ENCODE assay signal across 1 cellular context in the genomic region with DNA sequence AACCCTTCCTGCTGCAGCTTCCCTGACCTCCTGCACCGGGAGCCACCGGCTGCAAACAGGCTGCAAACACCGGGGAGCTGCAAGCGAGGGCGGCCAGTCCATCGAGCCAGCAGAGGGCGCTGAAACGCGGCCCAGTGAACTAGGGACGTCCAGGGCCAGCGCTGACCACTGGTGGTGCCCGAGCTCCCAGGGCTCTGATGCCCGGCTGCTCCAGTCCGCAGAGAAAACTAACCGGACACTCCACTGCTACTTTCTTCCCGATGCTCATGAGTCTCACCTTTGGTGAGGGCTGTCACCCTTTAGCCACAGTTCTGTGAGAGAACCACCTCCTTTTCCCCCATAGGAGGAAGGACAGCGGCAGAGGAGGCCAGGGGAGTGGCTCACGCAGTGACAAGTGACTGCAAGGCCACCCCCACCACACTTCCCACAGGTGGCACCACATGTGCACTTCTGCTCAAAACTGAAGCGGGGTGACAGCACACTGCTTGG.
TF ChIP-seq lines count a peak whose summit lies in the region.

No MANE protein-coding gene starts in this region.

TF ChIP-seq in HepG2, 621 proteins besides CTCF, POLR2A, EP300 and RAD21 (continued from another document and continues in another):
- TF ChIP-seq, protein P1, sequence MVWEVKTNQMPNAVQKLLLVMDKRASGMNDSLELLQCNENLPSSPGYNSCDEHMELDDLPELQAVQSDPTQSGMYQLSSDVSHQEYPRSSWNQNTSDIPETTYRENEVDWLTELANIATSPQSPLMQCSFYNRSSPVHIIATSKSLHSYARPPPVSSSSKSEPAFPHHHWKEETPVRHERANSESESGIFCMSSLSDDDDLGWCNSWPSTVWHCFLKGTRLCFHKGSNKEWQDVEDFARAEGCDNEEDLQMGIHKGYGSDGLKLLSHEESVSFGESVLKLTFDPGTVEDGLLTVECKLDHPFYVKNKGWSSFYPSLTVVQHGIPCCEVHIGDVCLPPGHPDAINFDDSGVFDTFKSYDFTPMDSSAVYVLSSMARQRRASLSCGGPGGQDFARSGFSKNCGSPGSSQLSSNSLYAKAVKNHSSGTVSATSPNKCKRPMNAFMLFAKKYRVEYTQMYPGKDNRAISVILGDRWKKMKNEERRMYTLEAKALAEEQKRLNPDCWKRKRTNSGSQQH (CRISPR knock-in tag; IDR thresholded peaks at IDR 0.05; ENCODE audit: low read depth) = no peak
- TF ChIP-seq, protein P2, sequence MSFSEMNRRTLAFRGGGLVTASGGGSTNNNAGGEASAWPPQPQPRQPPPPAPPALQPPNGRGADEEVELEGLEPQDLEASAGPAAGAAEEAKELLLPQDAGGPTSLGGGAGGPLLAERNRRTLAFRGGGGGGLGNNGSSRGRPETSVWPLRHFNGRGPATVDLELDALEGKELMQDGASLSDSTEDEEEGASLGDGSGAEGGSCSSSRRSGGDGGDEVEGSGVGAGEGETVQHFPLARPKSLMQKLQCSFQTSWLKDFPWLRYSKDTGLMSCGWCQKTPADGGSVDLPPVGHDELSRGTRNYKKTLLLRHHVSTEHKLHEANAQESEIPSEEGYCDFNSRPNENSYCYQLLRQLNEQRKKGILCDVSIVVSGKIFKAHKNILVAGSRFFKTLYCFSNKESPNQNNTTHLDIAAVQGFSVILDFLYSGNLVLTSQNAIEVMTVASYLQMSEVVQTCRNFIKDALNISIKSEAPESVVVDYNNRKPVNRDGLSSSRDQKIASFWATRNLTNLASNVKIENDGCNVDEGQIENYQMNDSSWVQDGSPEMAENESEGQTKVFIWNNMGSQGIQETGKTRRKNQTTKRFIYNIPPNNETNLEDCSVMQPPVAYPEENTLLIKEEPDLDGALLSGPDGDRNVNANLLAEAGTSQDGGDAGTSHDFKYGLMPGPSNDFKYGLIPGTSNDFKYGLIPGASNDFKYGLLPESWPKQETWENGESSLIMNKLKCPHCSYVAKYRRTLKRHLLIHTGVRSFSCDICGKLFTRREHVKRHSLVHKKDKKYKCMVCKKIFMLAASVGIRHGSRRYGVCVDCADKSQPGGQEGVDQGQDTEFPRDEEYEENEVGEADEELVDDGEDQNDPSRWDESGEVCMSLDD (CRISPR knock-in tag; IDR thresholded peaks at IDR 0.05; ENCODE audit: borderline replicate concordance) = no peak
- TF ChIP-seq MAFF (IDR thresholded peaks at IDR 0.05; ENCODE audit: low read depth, low read length) = no peak
- 0 out of 2 replicates have a peak, but pooled peaks have one; percentile 43 for TF ChIP-seq CBFB (CRISPR knock-in tag; IDR thresholded peaks at IDR 0.05)
- TF ChIP-seq ZSCAN12 (CRISPR knock-in tag; IDR thresholded peaks at IDR 0.05) = no peak
- no peak for TF ChIP-seq NCOA2 (CRISPR knock-in tag; IDR thresholded peaks at IDR 0.05)
- TF ChIP-seq, protein P3, sequence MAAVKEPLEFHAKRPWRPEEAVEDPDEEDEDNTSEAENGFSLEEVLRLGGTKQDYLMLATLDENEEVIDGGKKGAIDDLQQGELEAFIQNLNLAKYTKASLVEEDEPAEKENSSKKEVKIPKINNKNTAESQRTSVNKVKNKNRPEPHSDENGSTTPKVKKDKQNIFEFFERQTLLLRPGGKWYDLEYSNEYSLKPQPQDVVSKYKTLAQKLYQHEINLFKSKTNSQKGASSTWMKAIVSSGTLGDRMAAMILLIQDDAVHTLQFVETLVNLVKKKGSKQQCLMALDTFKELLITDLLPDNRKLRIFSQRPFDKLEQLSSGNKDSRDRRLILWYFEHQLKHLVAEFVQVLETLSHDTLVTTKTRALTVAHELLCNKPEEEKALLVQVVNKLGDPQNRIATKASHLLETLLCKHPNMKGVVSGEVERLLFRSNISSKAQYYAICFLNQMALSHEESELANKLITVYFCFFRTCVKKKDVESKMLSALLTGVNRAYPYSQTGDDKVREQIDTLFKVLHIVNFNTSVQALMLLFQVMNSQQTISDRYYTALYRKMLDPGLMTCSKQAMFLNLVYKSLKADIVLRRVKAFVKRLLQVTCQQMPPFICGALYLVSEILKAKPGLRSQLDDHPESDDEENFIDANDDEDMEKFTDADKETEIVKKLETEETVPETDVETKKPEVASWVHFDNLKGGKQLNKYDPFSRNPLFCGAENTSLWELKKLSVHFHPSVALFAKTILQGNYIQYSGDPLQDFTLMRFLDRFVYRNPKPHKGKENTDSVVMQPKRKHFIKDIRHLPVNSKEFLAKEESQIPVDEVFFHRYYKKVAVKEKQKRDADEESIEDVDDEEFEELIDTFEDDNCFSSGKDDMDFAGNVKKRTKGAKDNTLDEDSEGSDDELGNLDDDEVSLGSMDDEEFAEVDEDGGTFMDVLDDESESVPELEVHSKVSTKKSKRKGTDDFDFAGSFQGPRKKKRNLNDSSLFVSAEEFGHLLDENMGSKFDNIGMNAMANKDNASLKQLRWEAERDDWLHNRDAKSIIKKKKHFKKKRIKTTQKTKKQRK (IDR thresholded peaks at IDR 0.05; ENCODE audit: low read length) = no peak
- no peak for TF ChIP-seq ARNT (IDR thresholded peaks at IDR 0.05)
- no peak for TF ChIP-seq NFYB (CRISPR knock-in tag; IDR thresholded peaks at IDR 0.05)
- no peak for TF ChIP-seq ZNF207 (IDR thresholded peaks at IDR 0.05; ENCODE audit: borderline replicate concordance)
- no peak for TF ChIP-seq MTA3 (CRISPR knock-in tag; IDR thresholded peaks at IDR 0.05)
- TF ChIP-seq ZNF652 (CRISPR knock-in tag; IDR thresholded peaks at IDR 0.05; ENCODE audit: borderline replicate concordance, low read depth) = no peak
- no peak for TF ChIP-seq ZEB1 (IDR thresholded peaks at IDR 0.05; ENCODE audit: insufficient replicate concordance, low read depth)
- TF ChIP-seq ZNF761 (CRISPR knock-in tag; conservative IDR thresholded peaks at IDR 0.05) = no peak
- TF ChIP-seq KLF15 (CRISPR knock-in tag; IDR thresholded peaks at IDR 0.05; ENCODE audit: borderline replicate concordance) = no peak
- no peak for TF ChIP-seq RXRA (CRISPR knock-in tag; IDR thresholded peaks at IDR 0.05)
- no peak for TF ChIP-seq FOXJ3 (CRISPR knock-in tag; IDR thresholded peaks at IDR 0.05; ENCODE audit: borderline replicate concordance)
- no peak for TF ChIP-seq CHCHD3 (CRISPR knock-in tag; IDR thresholded peaks at IDR 0.05)
- no peak for TF ChIP-seq SRF (IDR thresholded peaks at IDR 0.05; ENCODE audit: low read depth, low read length)
- TF ChIP-seq, protein P4, sequence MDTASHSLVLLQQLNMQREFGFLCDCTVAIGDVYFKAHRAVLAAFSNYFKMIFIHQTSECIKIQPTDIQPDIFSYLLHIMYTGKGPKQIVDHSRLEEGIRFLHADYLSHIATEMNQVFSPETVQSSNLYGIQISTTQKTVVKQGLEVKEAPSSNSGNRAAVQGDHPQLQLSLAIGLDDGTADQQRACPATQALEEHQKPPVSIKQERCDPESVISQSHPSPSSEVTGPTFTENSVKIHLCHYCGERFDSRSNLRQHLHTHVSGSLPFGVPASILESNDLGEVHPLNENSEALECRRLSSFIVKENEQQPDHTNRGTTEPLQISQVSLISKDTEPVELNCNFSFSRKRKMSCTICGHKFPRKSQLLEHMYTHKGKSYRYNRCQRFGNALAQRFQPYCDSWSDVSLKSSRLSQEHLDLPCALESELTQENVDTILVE (CRISPR knock-in tag; IDR thresholded peaks at IDR 0.05) = 0 out of 2 replicates have a peak, but pooled peaks have one; percentile 53
- no peak for TF ChIP-seq TOPORS (CRISPR knock-in tag; IDR thresholded peaks at IDR 0.05)
- TF ChIP-seq, protein P5, sequence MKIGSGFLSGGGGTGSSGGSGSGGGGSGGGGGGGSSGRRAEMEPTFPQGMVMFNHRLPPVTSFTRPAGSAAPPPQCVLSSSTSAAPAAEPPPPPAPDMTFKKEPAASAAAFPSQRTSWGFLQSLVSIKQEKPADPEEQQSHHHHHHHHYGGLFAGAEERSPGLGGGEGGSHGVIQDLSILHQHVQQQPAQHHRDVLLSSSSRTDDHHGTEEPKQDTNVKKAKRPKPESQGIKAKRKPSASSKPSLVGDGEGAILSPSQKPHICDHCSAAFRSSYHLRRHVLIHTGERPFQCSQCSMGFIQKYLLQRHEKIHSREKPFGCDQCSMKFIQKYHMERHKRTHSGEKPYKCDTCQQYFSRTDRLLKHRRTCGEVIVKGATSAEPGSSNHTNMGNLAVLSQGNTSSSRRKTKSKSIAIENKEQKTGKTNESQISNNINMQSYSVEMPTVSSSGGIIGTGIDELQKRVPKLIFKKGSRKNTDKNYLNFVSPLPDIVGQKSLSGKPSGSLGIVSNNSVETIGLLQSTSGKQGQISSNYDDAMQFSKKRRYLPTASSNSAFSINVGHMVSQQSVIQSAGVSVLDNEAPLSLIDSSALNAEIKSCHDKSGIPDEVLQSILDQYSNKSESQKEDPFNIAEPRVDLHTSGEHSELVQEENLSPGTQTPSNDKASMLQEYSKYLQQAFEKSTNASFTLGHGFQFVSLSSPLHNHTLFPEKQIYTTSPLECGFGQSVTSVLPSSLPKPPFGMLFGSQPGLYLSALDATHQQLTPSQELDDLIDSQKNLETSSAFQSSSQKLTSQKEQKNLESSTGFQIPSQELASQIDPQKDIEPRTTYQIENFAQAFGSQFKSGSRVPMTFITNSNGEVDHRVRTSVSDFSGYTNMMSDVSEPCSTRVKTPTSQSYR (CRISPR knock-in tag; IDR thresholded peaks at IDR 0.05; ENCODE audit: borderline replicate concordance) = no peak
- peak; percentile 99 for TF ChIP-seq ZNF296 (CRISPR knock-in tag; conservative IDR thresholded peaks at IDR 0.05)
- TF ChIP-seq KLF13 (CRISPR knock-in tag; IDR thresholded peaks at IDR 0.05) = no peak
- no peak for TF ChIP-seq PPARG (CRISPR knock-in tag; conservative IDR thresholded peaks at IDR 0.05)
- TF ChIP-seq DNMT3B (CRISPR knock-in tag; conservative IDR thresholded peaks at IDR 0.05) = no peak
- TF ChIP-seq SIX4 (CRISPR knock-in tag; IDR thresholded peaks at IDR 0.05) = no peak
- TF ChIP-seq ZKSCAN8 (CRISPR knock-in tag; IDR thresholded peaks at IDR 0.05; ENCODE audit: borderline replicate concordance) = 0 out of 2 replicates have a peak, but pooled peaks have one; percentile 16
- TF ChIP-seq, protein P6, sequence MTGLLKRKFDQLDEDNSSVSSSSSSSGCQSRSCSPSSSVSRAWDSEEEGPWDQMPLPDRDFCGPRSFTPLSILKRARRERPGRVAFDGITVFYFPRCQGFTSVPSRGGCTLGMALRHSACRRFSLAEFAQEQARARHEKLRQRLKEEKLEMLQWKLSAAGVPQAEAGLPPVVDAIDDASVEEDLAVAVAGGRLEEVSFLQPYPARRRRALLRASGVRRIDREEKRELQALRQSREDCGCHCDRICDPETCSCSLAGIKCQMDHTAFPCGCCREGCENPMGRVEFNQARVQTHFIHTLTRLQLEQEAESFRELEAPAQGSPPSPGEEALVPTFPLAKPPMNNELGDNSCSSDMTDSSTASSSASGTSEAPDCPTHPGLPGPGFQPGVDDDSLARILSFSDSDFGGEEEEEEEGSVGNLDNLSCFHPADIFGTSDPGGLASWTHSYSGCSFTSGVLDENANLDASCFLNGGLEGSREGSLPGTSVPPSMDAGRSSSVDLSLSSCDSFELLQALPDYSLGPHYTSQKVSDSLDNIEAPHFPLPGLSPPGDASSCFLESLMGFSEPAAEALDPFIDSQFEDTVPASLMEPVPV (CRISPR knock-in tag; IDR thresholded peaks at IDR 0.05) = no peak; the same call in 1 of the 2 replicates
- TF ChIP-seq, protein P7, sequence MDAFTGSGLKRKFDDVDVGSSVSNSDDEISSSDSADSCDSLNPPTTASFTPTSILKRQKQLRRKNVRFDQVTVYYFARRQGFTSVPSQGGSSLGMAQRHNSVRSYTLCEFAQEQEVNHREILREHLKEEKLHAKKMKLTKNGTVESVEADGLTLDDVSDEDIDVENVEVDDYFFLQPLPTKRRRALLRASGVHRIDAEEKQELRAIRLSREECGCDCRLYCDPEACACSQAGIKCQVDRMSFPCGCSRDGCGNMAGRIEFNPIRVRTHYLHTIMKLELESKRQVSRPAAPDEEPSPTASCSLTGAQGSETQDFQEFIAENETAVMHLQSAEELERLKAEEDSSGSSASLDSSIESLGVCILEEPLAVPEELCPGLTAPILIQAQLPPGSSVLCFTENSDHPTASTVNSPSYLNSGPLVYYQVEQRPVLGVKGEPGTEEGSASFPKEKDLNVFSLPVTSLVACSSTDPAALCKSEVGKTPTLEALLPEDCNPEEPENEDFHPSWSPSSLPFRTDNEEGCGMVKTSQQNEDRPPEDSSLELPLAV (CRISPR knock-in tag; conservative IDR thresholded peaks at IDR 0.05; ENCODE audit: low read depth) = no peak
- no peak for TF ChIP-seq DPF2 (CRISPR knock-in tag; IDR thresholded peaks at IDR 0.05; ENCODE audit: borderline replicate concordance, low read depth)
- TF ChIP-seq ZNF780A (CRISPR knock-in tag; IDR thresholded peaks at IDR 0.05) = no peak
- no peak for TF ChIP-seq ZNF317 (CRISPR knock-in tag; IDR thresholded peaks at IDR 0.05)
- no peak for TF ChIP-seq AHR (CRISPR knock-in tag; IDR thresholded peaks at IDR 0.05)
- TF ChIP-seq FOXK2 (IDR thresholded peaks at IDR 0.05) = no peak
- TF ChIP-seq, protein P8, sequence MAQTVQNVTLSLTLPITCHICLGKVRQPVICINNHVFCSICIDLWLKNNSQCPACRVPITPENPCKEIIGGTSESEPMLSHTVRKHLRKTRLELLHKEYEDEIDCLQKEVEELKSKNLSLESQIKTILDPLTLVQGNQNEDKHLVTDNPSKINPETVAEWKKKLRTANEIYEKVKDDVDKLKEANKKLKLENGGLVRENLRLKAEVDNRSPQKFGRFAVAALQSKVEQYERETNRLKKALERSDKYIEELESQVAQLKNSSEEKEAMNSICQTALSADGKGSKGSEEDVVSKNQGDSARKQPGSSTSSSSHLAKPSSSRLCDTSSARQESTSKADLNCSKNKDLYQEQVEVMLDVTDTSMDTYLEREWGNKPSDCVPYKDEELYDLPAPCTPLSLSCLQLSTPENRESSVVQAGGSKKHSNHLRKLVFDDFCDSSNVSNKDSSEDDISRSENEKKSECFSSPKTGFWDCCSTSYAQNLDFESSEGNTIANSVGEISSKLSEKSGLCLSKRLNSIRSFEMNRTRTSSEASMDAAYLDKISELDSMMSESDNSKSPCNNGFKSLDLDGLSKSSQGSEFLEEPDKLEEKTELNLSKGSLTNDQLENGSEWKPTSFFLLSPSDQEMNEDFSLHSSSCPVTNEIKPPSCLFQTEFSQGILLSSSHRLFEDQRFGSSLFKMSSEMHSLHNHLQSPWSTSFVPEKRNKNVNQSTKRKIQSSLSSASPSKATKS (CRISPR knock-in tag; IDR thresholded peaks at IDR 0.05) = no peak
- no peak for TF ChIP-seq TAF15 (IDR thresholded peaks at IDR 0.05; ENCODE audit: low read depth, low read length, poor library complexity, severe bottlenecking)
- TF ChIP-seq ZNF530 (CRISPR knock-in tag; IDR thresholded peaks at IDR 0.05; ENCODE audit: low read depth) = no peak
- TF ChIP-seq ZNF709 (CRISPR knock-in tag; IDR thresholded peaks at IDR 0.05) = no peak
- TF ChIP-seq SP140L (CRISPR knock-in tag; IDR thresholded peaks at IDR 0.05; ENCODE audit: borderline replicate concordance) = no peak
- no peak for TF ChIP-seq ZNF557 (CRISPR knock-in tag; IDR thresholded peaks at IDR 0.05)
- 0 out of 2 replicates have a peak, but pooled peaks have one; percentile 18 for TF ChIP-seq ELF1 (CRISPR knock-in tag; IDR thresholded peaks at IDR 0.05)
- TF ChIP-seq, protein P9, sequence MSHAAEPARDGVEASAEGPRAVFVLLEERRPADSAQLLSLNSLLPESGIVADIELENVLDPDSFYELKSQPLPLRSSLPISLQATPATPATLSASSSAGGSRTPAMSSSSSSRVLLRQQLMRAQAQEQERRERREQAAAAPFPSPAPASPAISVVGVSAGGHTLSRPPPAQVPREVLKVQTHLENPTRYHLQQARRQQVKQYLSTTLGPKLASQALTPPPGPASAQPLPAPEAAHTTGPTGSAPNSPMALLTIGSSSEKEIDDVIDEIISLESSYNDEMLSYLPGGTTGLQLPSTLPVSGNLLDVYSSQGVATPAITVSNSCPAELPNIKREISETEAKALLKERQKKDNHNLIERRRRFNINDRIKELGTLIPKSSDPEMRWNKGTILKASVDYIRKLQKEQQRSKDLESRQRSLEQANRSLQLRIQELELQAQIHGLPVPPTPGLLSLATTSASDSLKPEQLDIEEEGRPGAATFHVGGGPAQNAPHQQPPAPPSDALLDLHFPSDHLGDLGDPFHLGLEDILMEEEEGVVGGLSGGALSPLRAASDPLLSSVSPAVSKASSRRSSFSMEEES (CRISPR knock-in tag; IDR thresholded peaks at IDR 0.05) = no peak
- no peak for TF ChIP-seq SNRNP70 (IDR thresholded peaks at IDR 0.05; ENCODE audit: low read depth, low read length)
